9 cellular contexts compared by ENCODE assay signal in the genomic region with DNA sequence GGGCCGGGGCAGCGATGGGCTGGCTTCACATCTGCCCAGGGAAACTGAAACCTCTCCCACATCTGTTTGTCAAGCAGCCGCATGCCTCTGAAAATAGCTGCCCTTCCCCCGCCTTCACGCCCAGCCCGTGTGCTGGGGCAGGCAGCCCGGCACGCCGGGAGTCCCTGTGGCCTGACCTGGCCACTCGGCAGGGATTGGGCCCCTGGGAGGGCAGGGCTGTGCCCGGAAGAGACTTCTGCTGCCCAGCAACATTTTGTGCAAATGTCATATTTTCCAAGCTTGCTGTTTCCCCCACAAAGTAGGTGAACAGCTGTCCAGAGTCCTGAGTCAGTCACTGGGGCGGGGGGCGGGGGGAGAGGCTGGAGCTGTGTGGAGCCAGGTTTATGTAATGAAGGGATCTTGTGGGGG. TPM values are rescaled to one million over a fixed set of nuclear protein-coding genes. Genes with fewer than 3 reads are reported as not detected.
DNase-seq lines count a peak whose midpoint lies in the region; ATAC-seq and TF ChIP-seq lines count a peak whose summit lies in the region.
"Had no signal": no experiment of that assay in that cellular context is flagged by ENCODE, and none has a peak within 500 bp of the region (broad histone marks: within the 10 kb centered on the region; RNA-seq: fewer than 3 reads in every experiment).

No MANE protein-coding gene starts in this region.

- TF ChIP-seq POLR2A in HCT116 (IDR thresholded peaks at IDR 0.05; ENCODE audit: borderline replicate concordance, extremely low read depth, insufficient read depth, insufficient read length): no peak

- H3K79me2 ChIP-seq in HCT116 (ENCODE audit: insufficient read depth, low read length) (no peaks in the 10 kb centered on the region), hepatocyte (peaks cover 69% of the 10 kb centered on the region)

- in situ Hi-C loops in GM13976 (cut with MboI; ENCODE audit: low sequenced_read_pairs, unreplicated experiment): no loop called here

- TF ChIP-seq CTCF in HCT116 (IDR thresholded peaks at IDR 0.05 in 2 of 3, conservative IDR thresholded peaks at IDR 0.05 in 1 of 3; ENCODE audit: borderline replicate concordance in 1 of 3, insufficient read depth in 1 of 3, low read depth in 2 of 3, low read length in 2 of 3) (no peak), hepatocyte (IDR thresholded peaks at IDR 0.05; ENCODE audit: poor library complexity) (no peak), GM13976 (IDR thresholded peaks at IDR 0.05; ENCODE audit: borderline replicate concordance, control extremely low read depth, extremely low read depth, insufficient read depth, missing control alignments) (no peak)

- no peak overlapping the region for H2AFZ ChIP-seq in HCT116 (ENCODE audit: low read depth, low read length, poor library complexity, severe bottlenecking)
- no peak overlapping the region for H2AFZ ChIP-seq in hepatocyte

- ATAC-seq in HCT116 (no peak), HG02678 (IDR thresholded peaks at IDR 0.05; ENCODE audit: unreplicated experiment) (no peak)
- peak; percentile 53 for ATAC-seq in activated T-helper 17 cell treated with anti-CD3 and anti-CD28 coated beads, Interleukin-2, amount 50 U/mL, for 72 hours (replicated peaks)
- no peak for ATAC-seq in activated CD4-positive, alpha-beta T cell treated with anti-CD3 and anti-CD28 coated beads for 36 hours

- no peaks in the 10 kb centered on the region for H4K20me1 ChIP-seq in HCT116 (ENCODE audit: insufficient read depth)
- H4K20me1 ChIP-seq in hepatocyte (ENCODE audit: insufficient read depth, poor library complexity, severe bottlenecking): peaks cover 7% of the 10 kb centered on the region

- H3K36me3 ChIP-seq in HCT116 (ENCODE audit: control insufficient read depth in 1 of 2, insufficient read depth in 2 of 2, low read length in 2 of 2): no peaks in the 10 kb centered on the region
- no peaks in the 10 kb centered on the region for H3K36me3 ChIP-seq in hepatocyte (replicated peaks; ENCODE audit: insufficient read depth, low read depth)
- peaks cover 0 to 5% (median 0%) of the 10 kb centered on the region in 3 donors for H3K36me3 ChIP-seq in skeletal muscle tissue (ENCODE audit: control insufficient read depth in 3 of 3, insufficient read depth in 3 of 3, low read length in 3 of 3)

- H3K9me2 ChIP-seq in HCT116 (ENCODE audit: insufficient read depth) (no peaks in the 10 kb centered on the region), hepatocyte (replicated peaks; ENCODE audit: insufficient read depth) (no peaks in the 10 kb centered on the region)

- H3K27ac Mint-ChIP-seq in activated T-helper 17 cell treated with anti-CD3 and anti-CD28 coated beads, Interleukin-2, amount 50 U/mL, for 72 hours: no peak overlapping the region
- no peak overlapping the region for H3K27ac Mint-ChIP-seq in activated CD4-positive, alpha-beta T cell treated with anti-CD3 and anti-CD28 coated beads for 36 hours

- H3K4me3 ChIP-seq in HCT116 (replicated peaks in 1 of 2; ENCODE audit: low read depth in 1 of 2, low read length in 2 of 2) (no peak overlapping the region), hepatocyte (no peak overlapping the region), skeletal muscle tissue (ENCODE audit: low read length in 3 of 3) (peak overlapping the region in 1 of 3 donors; percentile 27)

- TF ChIP-seq RAD21 in HCT116 (IDR thresholded peaks at IDR 0.05; ENCODE audit: low read depth): no peak

- H3K4me1 Mint-ChIP-seq in activated T-helper 17 cell treated with anti-CD3 and anti-CD28 coated beads, Interleukin-2, amount 50 U/mL, for 72 hours: no peaks in the 10 kb centered on the region
- H3K4me1 Mint-ChIP-seq in activated CD4-positive, alpha-beta T cell treated with anti-CD3 and anti-CD28 coated beads for 36 hours: no peaks in the 10 kb centered on the region

- RAD21 ChIA-PET in HCT116 (lab: Charles Lee; ENCODE audit: low non-redundant PET in 1 of 2, low total read pairs in 2 of 2, uncharacterized antibody in 2 of 2, unreplicated experiment in 2 of 2): no interaction called here

- H3K4me2 ChIP-seq in HCT116 (ENCODE audit: low read length) (peak overlapping the region; percentile 21), hepatocyte (peak overlapping the region; percentile 73)

- H3K27ac ChIP-seq in HCT116 (ENCODE audit: low read depth, low read length): no peak overlapping the region
- peak overlapping the region; percentile 84 for H3K27ac ChIP-seq in hepatocyte
- peak overlapping the region; percentile 44 for H3K27ac ChIP-seq in skeletal muscle tissue (ENCODE audit: low read depth, low read length)

- POLR2A ChIA-PET in HCT116 (lab: Charles Lee): no interaction called here
- POLR2A ChIA-PET in activated CD4-positive, alpha-beta T cell treated with anti-CD3 and anti-CD28 coated beads for 36 hours (lab: Charles Lee): no interaction called here

- H3K9me3 Mint-ChIP-seq in activated T-helper 17 cell treated with anti-CD3 and anti-CD28 coated beads, Interleukin-2, amount 50 U/mL, for 72 hours: no peaks in the 10 kb centered on the region
- no peaks in the 10 kb centered on the region for H3K9me3 Mint-ChIP-seq in activated CD4-positive, alpha-beta T cell treated with anti-CD3 and anti-CD28 coated beads for 36 hours (ENCODE audit: low read depth)

- DNase-seq in HCT116 (ENCODE audit: low read depth, low spot score) (no peak), hepatocyte (ENCODE audit: low spot score) (peak; percentile 91), GM13976 (ENCODE audit: low spot score) (no peak), SK-N-DZ (ENCODE audit: low spot score) (no peak)
- DNase-seq in activated CD4-positive, alpha-beta T cell treated with anti-CD3 and anti-CD28 coated beads for 36 hours: no peak
- DNase-seq: activated CD4-positive, alpha-beta T cell treated with anti-CD3 and anti-CD28 coated beads, Interleukin-2, amount 50 U/mL, for 48 hours had no signal

- no peaks in the 10 kb centered on the region for H3K36me3 Mint-ChIP-seq in activated T-helper 17 cell treated with anti-CD3 and anti-CD28 coated beads, Interleukin-2, amount 50 U/mL, for 72 hours (ENCODE audit: low read depth)
- no peaks in the 10 kb centered on the region for H3K36me3 Mint-ChIP-seq in activated CD4-positive, alpha-beta T cell treated with anti-CD3 and anti-CD28 coated beads for 36 hours (ENCODE audit: low read depth)

- H3K9me3 ChIP-seq in HCT116 (ENCODE audit: control insufficient read depth in 1 of 2, insufficient read depth in 1 of 2, low read depth in 1 of 2, low read length in 2 of 2) (no peaks in the 10 kb centered on the region), hepatocyte (ENCODE audit: low read depth) (no peaks in the 10 kb centered on the region), skeletal muscle tissue (ENCODE audit: control insufficient read depth in 3 of 3, low read length in 3 of 3) (no peaks in the 10 kb centered on the region)

- H3K4me3 Mint-ChIP-seq in activated T-helper 17 cell treated with anti-CD3 and anti-CD28 coated beads, Interleukin-2, amount 50 U/mL, for 72 hours: no peak overlapping the region
- no peak overlapping the region for H3K4me3 Mint-ChIP-seq in activated CD4-positive, alpha-beta T cell treated with anti-CD3 and anti-CD28 coated beads for 36 hours

- CTCF ChIA-PET in HCT116 (lab: Charles Lee): interaction anchor here (1.3 kb wide), 1 partner anchor 8 kb away, joined by 4 read pairs; a partner anchor contains a TSS
- CTCF ChIA-PET in activated CD4-positive, alpha-beta T cell treated with anti-CD3 and anti-CD28 coated beads for 36 hours (lab: Charles Lee): no interaction called here

- H3K9ac ChIP-seq in HCT116 (ENCODE audit: low read length) (no peak overlapping the region), skeletal muscle tissue (ENCODE audit: low read depth in 1 of 3, low read length in 3 of 3) (peak overlapping the region; percentile 33 to 40 (median 38))

- no TSS peak for BruUV-seq in HCT116 (replicated peaks; lab: Mats Ljungman, UMichigan)

- 12% methylated on average over 13 of the region's 13 CpGs for WGBS in hepatocyte (ENCODE audit: low lambda C conversion rate, missing lambda C conversion rate)

- H3K4me1 ChIP-seq in HCT116 (ENCODE audit: control insufficient read depth in 1 of 2, insufficient read depth in 2 of 2, low read length in 2 of 2) (peaks cover 0 to 7% of the 10 kb centered on the region in 2 experiments; a peak in 2 of 4 replicates), hepatocyte (ENCODE audit: insufficient read depth) (peaks cover 44% of the 10 kb centered on the region), skeletal muscle tissue (ENCODE audit: control insufficient read depth in 3 of 3, insufficient read depth in 3 of 3, low read length in 3 of 3) (peaks cover 34 to 44% (median 36%) of the 10 kb centered on the region in 3 donors)

- H3K27me3 ChIP-seq in HCT116 (ENCODE audit: insufficient read depth, low read length) (no peaks in the 10 kb centered on the region), hepatocyte (no peaks in the 10 kb centered on the region), skeletal muscle tissue (ENCODE audit: control insufficient read depth in 3 of 3, insufficient read depth in 3 of 3, low read length in 3 of 3) (no peaks in the 10 kb centered on the region)

- no peaks in the 10 kb centered on the region for H3K27me3 Mint-ChIP-seq in activated T-helper 17 cell treated with anti-CD3 and anti-CD28 coated beads, Interleukin-2, amount 50 U/mL, for 72 hours
- H3K27me3 Mint-ChIP-seq in activated CD4-positive, alpha-beta T cell treated with anti-CD3 and anti-CD28 coated beads for 36 hours: peaks cover 5% of the 10 kb centered on the region

- intact Hi-C loops in HCT116 (cut with micrococcal nuclease): no loop called here
- intact Hi-C loops in activated CD4-positive, alpha-beta T cell treated with anti-CD3 and anti-CD28 coated beads for 36 hours (cut with DNase I, micrococcal nuclease): no loop called here

TF ChIP-seq in HCT116, 20 proteins besides CTCF, POLR2A, EP300 and RAD21 (continues in another document):
- TF ChIP-seq EZH2phosphoT487 (IDR thresholded peaks at IDR 0.05; ENCODE audit: borderline replicate concordance): no peak

RNA-seq across cellular contexts. Expression of a gene that starts 8.2 kb away (rescaled TPM):
- total RNA-seq in HCT116 (2021; ENCODE audit: unreplicated experiment): 12.0 TPM
- polyA plus RNA-seq in HCT116 (2012): 6.5 and 7.2 TPM in 2 replicates
- total RNA-seq in activated T-helper 17 cell treated with anti-CD3 and anti-CD28 coated beads, Interleukin-2, amount 50 U/mL, for 72 hours: 10 to 100 TPM in 1 of 2 donors, 1 to 10 TPM in 1; 7.8 to 12.0 TPM
- total RNA-seq in hepatocyte: 30.8 and 47.0 TPM in 2 replicates
- 44.6 and 55.2 TPM in 2 replicates for polyA plus RNA-seq in hepatocyte
- total RNA-seq in skeletal muscle tissue: 8.9 TPM
- polyA plus RNA-seq in SK-N-DZ (2014; cell fraction: cytosol; rRNA removed): not detected in 2 replicates
- polyA plus RNA-seq in SK-N-DZ (2014; cell fraction: nucleus; rRNA removed): 0.07 TPM in 1 of 2 replicates, not detected in the other
- 1 to 10 TPM; 8.9 to 9.1 TPM for total RNA-seq in activated CD4-positive, alpha-beta T cell treated with anti-CD3 and anti-CD28 coated beads for 36 hours
